1 cellular context compared by ENCODE assay signal in the genomic region with DNA sequence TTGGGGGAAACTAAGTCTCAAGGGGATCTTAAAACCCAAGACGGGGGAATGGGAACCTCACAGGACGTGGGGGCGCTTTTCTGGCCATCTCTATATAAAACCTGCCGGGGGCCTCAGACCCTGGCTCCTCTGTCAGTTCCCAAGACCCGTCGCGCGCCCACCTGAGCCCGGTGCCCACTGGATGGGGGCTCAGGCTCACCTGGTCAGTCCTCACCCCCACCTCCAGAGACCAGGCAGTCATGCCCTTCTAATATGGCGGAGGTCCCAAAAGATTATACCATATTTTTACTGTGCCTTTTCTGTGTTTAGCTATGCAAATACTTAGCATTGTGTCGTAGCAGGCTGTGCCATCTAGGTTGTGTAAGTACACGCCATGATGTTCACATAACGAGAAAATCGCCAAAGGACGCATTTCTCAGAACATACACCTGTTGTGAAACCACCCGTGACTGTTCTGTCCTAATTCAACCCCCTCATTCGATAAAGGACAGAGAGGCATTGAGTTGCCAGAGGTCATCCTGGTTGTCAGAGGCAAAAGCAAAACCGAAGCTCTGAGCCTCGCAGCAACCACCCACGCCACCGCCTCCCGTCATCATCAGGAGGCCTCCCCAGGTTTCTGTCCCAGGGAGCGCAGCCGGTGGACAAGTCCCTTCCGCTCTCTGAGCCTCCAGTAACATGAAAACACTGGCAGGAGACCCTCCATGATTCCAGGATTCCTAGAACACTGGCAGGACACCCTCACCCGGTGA.
TF ChIP-seq lines count a peak whose summit lies in the region.

No MANE protein-coding gene starts in this region.

TF ChIP-seq in HEK293, 187 proteins besides CTCF, POLR2A, EP300 and RAD21 (continued from another document):
- TF ChIP-seq ZBTB11 (tag by site-specific recombination; conservative IDR thresholded peaks at IDR 0.05; ENCODE audit: low read depth): no peak
TF ChIP-seq in HEK293: peak in this region for 1.
